24 cellular contexts compared by ENCODE assay signal in the genomic region with DNA sequence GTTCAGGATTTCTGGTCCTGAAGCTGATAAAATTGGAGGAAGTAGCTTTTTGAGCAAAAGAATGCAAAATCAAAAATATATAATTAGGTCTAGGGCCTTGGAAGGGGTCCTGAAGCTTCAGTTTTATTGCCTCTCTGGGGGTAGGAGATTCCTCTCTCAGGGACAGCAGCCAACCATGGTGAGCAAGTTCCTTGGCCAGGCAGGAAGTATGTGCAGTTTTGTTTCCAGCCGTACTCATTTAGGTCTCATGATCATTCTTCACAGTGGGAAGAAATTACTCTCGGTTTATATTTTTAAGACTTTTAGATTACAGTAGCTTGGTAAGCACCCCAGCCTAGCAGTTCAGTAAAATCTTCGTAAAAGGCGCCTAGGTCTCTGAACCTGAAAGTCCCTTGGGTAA. TPM values are rescaled to one million over a fixed set of nuclear protein-coding genes. Genes with fewer than 3 reads are reported as not detected.
A peak's percentile ranks its signal among the peaks of the same experiment; 100 is the strongest.
DNase-seq lines count a peak whose midpoint lies in the region; ATAC-seq and TF ChIP-seq lines count a peak whose summit lies in the region.
"Had no signal": no experiment of that assay in that cellular context is flagged by ENCODE, and none has a peak within 500 bp of the region (broad histone marks: within the 10 kb centered on the region; RNA-seq: fewer than 3 reads in every experiment).

No MANE protein-coding gene starts in this region.

- peak overlapping the region; percentile 33 for H3K27ac Mint-ChIP-seq in activated T-cell treated with anti-CD3 and anti-CD28 coated beads, Interleukin-2, amount 50 U/mL, for 24 hours
- H3K27ac Mint-ChIP-seq: dendritic cell treated with granulocyte-macrophage colony-stimulating factor and Interleukin-4, amounts not matched to agents 40 ng/mL and 50 ng/mL, for 4 days; memory B cell; T-helper 17 cell had no signal

- H3K4me3 Mint-ChIP-seq in activated T-cell treated with anti-CD3 and anti-CD28 coated beads, Interleukin-2, amount 50 U/mL, for 24 hours, result no peak overlapping the region
- H3K4me3 Mint-ChIP-seq: dendritic cell treated with granulocyte-macrophage colony-stimulating factor and Interleukin-4, amounts not matched to agents 40 ng/mL and 50 ng/mL, for 4 days; memory B cell; T-helper 17 cell had no signal

- peaks cover 61% of the 10 kb centered on the region for H3K4me1 Mint-ChIP-seq in activated T-cell treated with anti-CD3 and anti-CD28 coated beads, Interleukin-2, amount 50 U/mL, for 24 hours (ENCODE audit: low read depth)

- no peaks in the 10 kb centered on the region for H3K36me3 Mint-ChIP-seq in activated T-cell treated with anti-CD3 and anti-CD28 coated beads, Interleukin-2, amount 50 U/mL, for 24 hours (ENCODE audit: low read depth)
- H3K36me3 Mint-ChIP-seq: memory B cell; natural killer cell treated with Interleukin-12 subunit alpha and Interleukin-12 subunit beta and Interleukin-15 and Interleukin-18, amount 100 ng/mL, for 72 hours had no signal

- H3K27me3 Mint-ChIP-seq in activated T-cell treated with anti-CD3 and anti-CD28 coated beads, Interleukin-2, amount 50 U/mL, for 24 hours, result peaks cover 47% of the 10 kb centered on the region
- H3K27me3 Mint-ChIP-seq: natural killer cell treated with Interleukin-12 subunit alpha and Interleukin-12 subunit beta and Interleukin-15 and Interleukin-18, amount 100 ng/mL, for 72 hours had no signal

- no peak for DNase-seq in activated T-cell treated with anti-CD3 and anti-CD28 coated beads, Interleukin-2, amount 50 U/mL, for 24 hours
- DNase-seq in activated T-cell treated with anti-CD3 and anti-CD28 coated beads for 4 hours, result no peak
- DNase-seq in astrocyte of the hippocampus (ENCODE audit: low read depth, low spot score), result peak; percentile 20
- peak; percentile 74 for DNase-seq in fibroblast of the aortic adventitia (ENCODE audit: low read depth)
- peak; percentile 38 for DNase-seq in stromal cell of bone marrow (ENCODE audit: low read depth)
- DNase-seq in cerebellum (ENCODE audit: low spot score), result no peak
- DNase-seq: 8988T, activated gamma-delta T cell, aorta, GDM1, islet precursor cell, NCI-H1092 treated with DMSO at 0.1 percent for 48 hours, NCI-H526, PC-3, SJCRH30, spleen, T-helper 17 cell had no signal

- no peak overlapping the region for H3K4me3 ChIP-seq in fibroblast of the aortic adventitia (ENCODE audit: low read depth, low read length)
- H3K4me3 ChIP-seq: BLaER1 treated with 17β-estradiol and CSF1 and Interleukin-3, amounts not matched to agents 10 nM and 100 nM; SJCRH30; spleen; tibial nerve had no signal

- ATAC-seq in HG03097 (IDR thresholded peaks at IDR 0.05; ENCODE audit: low FRiP score, unreplicated experiment) (no peak), GM19351 (IDR thresholded peaks at IDR 0.05; ENCODE audit: unreplicated experiment) (no peak)
- ATAC-seq: T-helper 17 cell had no signal

- H3K9me3 Mint-ChIP-seq in activated T-cell treated with anti-CD3 and anti-CD28 coated beads, Interleukin-2, amount 50 U/mL, for 24 hours, result no peaks in the 10 kb centered on the region
- H3K9me3 Mint-ChIP-seq: dendritic cell treated with granulocyte-macrophage colony-stimulating factor and Interleukin-4, amounts not matched to agents 40 ng/mL and 50 ng/mL, for 4 days; memory B cell; natural killer cell treated with Interleukin-12 subunit alpha and Interleukin-12 subunit beta and Interleukin-15 and Interleukin-18, amount 100 ng/mL, for 72 hours had no signal

- no peak for TF ChIP-seq CTCF in fibroblast of the aortic adventitia (IDR thresholded peaks at IDR 0.05; ENCODE audit: insufficient read depth, low read length)

RNA-seq across cellular contexts. Expression of a gene that starts 3.0 kb away (rescaled TPM):
- total RNA-seq in fibroblast of the aortic adventitia (ENCODE audit: low replicate concordance) (0.41 and 1.2 TPM in 2 replicates), cerebellum (2.2 TPM)
- total RNA-seq: PC-3, SJCRH30 had no signal

Comparison
In these comparisons a context has a peak if more than half of its experiments do, and no peak if none do; other contexts are left out.
1. DNase-seq: peak in astrocyte of the hippocampus (single experiment), fibroblast of the aortic adventitia (single experiment) and stromal cell of bone marrow (single experiment); none in activated T-cell treated with anti-CD3 and anti-CD28 coated beads, Interleukin-2, amount 50 U/mL, for 24 hours (single experiment), activated T-cell treated with anti-CD3 and anti-CD28 coated beads for 4 hours (single experiment) and cerebellum (single experiment).